In the genomic region with DNA sequence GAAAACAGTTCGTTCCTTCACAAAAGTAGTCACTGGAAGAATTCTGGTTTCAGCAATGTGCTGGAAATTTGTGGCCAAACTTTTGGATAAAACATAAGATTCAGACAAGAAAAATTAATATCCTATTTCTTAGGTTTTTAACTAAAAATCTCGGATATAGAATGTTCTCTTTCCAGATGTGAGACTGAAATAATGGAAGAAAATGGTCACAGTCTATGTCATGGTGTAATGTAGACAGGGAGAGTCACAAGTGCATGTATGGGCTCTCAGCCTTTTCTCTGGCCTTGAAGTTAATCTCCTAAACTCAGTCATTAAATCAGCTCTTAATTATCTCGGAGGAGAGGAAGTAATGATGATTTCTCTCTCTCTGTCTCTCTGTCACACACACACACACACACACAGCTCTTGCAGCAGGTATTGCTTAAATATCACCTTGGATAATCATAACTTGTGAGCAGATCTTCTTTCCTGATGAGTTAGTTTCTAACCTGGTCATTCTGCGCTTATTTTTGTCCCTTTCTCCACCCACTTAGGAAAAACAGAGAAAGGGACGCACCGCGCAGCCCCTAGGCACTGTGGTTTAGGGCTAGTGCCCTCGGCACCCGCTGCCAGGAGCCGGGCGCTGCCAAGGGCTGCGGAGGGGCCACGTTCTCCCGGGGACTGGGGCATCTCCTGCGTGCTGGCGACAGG, we compare ENCODE assay signal across 9 cellular contexts. TPM values are rescaled to one million over a fixed set of nuclear protein-coding genes. Genes with fewer than 3 reads are reported as not detected.
A peak's percentile ranks its signal among the peaks of the same experiment; 100 is the strongest.
DNase-seq lines count a peak whose midpoint lies in the region; ATAC-seq, FAIRE-seq and TF ChIP-seq lines count a peak whose summit lies in the region.
"Had no signal": no experiment of that assay in that cellular context is flagged by ENCODE, and none has a peak within 500 bp of the region (broad histone marks: within the 10 kb centered on the region; RNA-seq: fewer than 3 reads in every experiment).

No MANE protein-coding gene starts in this region.

- H3K4me3 Mint-ChIP-seq in activated T-helper 17 cell treated with anti-CD3 and anti-CD28 coated beads, Interleukin-2, amount 50 U/mL, for 72 hours = peak overlapping the region; percentile 73

- H3K9me3 Mint-ChIP-seq in activated T-helper 17 cell treated with anti-CD3 and anti-CD28 coated beads, Interleukin-2, amount 50 U/mL, for 72 hours = no peaks in the 10 kb centered on the region

- H3K27me3 Mint-ChIP-seq in activated T-helper 17 cell treated with anti-CD3 and anti-CD28 coated beads, Interleukin-2, amount 50 U/mL, for 72 hours = peaks cover 17% of the 10 kb centered on the region

- no peaks in the 10 kb centered on the region for H3K36me3 Mint-ChIP-seq in activated T-helper 17 cell treated with anti-CD3 and anti-CD28 coated beads, Interleukin-2, amount 50 U/mL, for 72 hours (ENCODE audit: low read depth)

- BruUV-seq in A673 (replicated peaks; lab: Mats Ljungman, UMichigan) = no TSS peak

- WGBS in right cardiac atrium = 9% methylated on average over 16 of the region's 16 CpGs
- WGBS in small intestine, 3 donors = 3 to 7% (median 5%) methylated on average over 13 to 16 of the region's 16 CpGs

- H3K4me3 ChIP-seq in A673 (ENCODE audit: low read depth, low read length, poor library complexity, severe bottlenecking) (peak overlapping the region; percentile 55), HAP-1 (peak overlapping the region; percentile 81), right cardiac atrium (ENCODE audit: low read length) (peak overlapping the region; percentile 63), small intestine (ENCODE audit: low read depth in 1 of 2, low read length in 2 of 2) (peak overlapping the region; percentile 78 to 88)

- POLR2A ChIA-PET in A673 (lab: Charles Lee; ENCODE audit: low non-redundant PET) = no interaction called here

- peak; percentile 34 for ATAC-seq in activated T-helper 17 cell treated with anti-CD3 and anti-CD28 coated beads, Interleukin-2, amount 50 U/mL, for 72 hours (replicated peaks)
- ATAC-seq in right cardiac atrium = peak in 1 of 2 donors; percentile 54

- no peak for FAIRE-seq in small intestine (lab: Jason Lieb, UNC)
- FAIRE-seq: GM18507 had no signal

- peak overlapping the region; percentile 67 for H3K27ac Mint-ChIP-seq in activated T-helper 17 cell treated with anti-CD3 and anti-CD28 coated beads, Interleukin-2, amount 50 U/mL, for 72 hours

- no peaks in the 10 kb centered on the region for H3K9me3 ChIP-seq in A673 (ENCODE audit: low read depth, low read length, poor library complexity, severe bottlenecking)
- H3K9me3 ChIP-seq in HAP-1 = no peaks in the 10 kb centered on the region
- no peaks in the 10 kb centered on the region for H3K9me3 ChIP-seq in right cardiac atrium (ENCODE audit: control insufficient read depth, low read length)
- no peaks in the 10 kb centered on the region for H3K9me3 ChIP-seq in small intestine (ENCODE audit: control insufficient read depth, low read depth)

- H3K4me1 Mint-ChIP-seq in activated T-helper 17 cell treated with anti-CD3 and anti-CD28 coated beads, Interleukin-2, amount 50 U/mL, for 72 hours = peaks cover 27% of the 10 kb centered on the region

- CTCF ChIA-PET in A673 (lab: Charles Lee) = no interaction called here

- TF ChIP-seq CTCF in A673 (conservative IDR thresholded peaks at IDR 0.05; ENCODE audit: low read depth, low read length) = no peak

- intact Hi-C loops in A673 (cut with micrococcal nuclease; ENCODE audit: unreplicated experiment) (no loop called here), right cardiac atrium (cut with DNase I) (no loop called here)

- H3K27me3 ChIP-seq in A673 (replicated peaks; ENCODE audit: insufficient read depth, low read depth, low read length, poor library complexity) (peaks cover 26% of the 10 kb centered on the region), HAP-1 (ENCODE audit: low read depth) (no peaks in the 10 kb centered on the region), right cardiac atrium (ENCODE audit: control insufficient read depth, insufficient read depth) (no peaks in the 10 kb centered on the region), small intestine (ENCODE audit: control insufficient read depth in 2 of 2, insufficient read depth in 2 of 2, low read length in 2 of 2) (no peaks in the 10 kb centered on the region)

- no peak for DNase-seq in A673 (ENCODE audit: low spot score)
- DNase-seq in HAP-1 (ENCODE audit: low spot score in 2 of 2) = no peak
- DNase-seq in right cardiac atrium = no peak
- DNase-seq in small intestine = peak; percentile 43
- no peak for DNase-seq in kidney tubule cell (ENCODE audit: low spot score)
- no peak for DNase-seq in GM03348 (ENCODE audit: low spot score)
- no peak for DNase-seq in NCI-H345 (lab: John Stamatoyannopoulos, UW)

- H3K4me1 ChIP-seq in A673 (ENCODE audit: insufficient read depth, low read length, poor library complexity, severe bottlenecking) = no peaks in the 10 kb centered on the region
- peaks cover 4% of the 10 kb centered on the region for H3K4me1 ChIP-seq in HAP-1
- H3K4me1 ChIP-seq in right cardiac atrium (ENCODE audit: control insufficient read depth, insufficient read depth, low read length) = no peaks in the 10 kb centered on the region
- peaks cover 0 to 4% of the 10 kb centered on the region in 2 donors for H3K4me1 ChIP-seq in small intestine (ENCODE audit: control insufficient read depth in 2 of 2, insufficient read depth in 1 of 2, low read depth in 1 of 2, low read length in 1 of 2)

- no peaks in the 10 kb centered on the region for H3K36me3 ChIP-seq in A673 (ENCODE audit: insufficient read depth, low read length, poor library complexity, severe bottlenecking)
- no peaks in the 10 kb centered on the region for H3K36me3 ChIP-seq in HAP-1 (replicated peaks)
- peaks cover 0 to 2% of the 10 kb centered on the region in 2 donors for H3K36me3 ChIP-seq in small intestine (ENCODE audit: control insufficient read depth in 2 of 2, insufficient read depth in 2 of 2, low read length in 2 of 2)

- in situ Hi-C loops in HAP-1 (cut with MboI; ENCODE audit: low sequenced_read_pairs) = no loop called here

- no peak overlapping the region for H3K27ac ChIP-seq in A673 (ENCODE audit: low read depth, low read length, poor library complexity, severe bottlenecking)
- no peak overlapping the region for H3K27ac ChIP-seq in right cardiac atrium (ENCODE audit: low read length)
- peak overlapping the region; percentile 87 to 95 for H3K27ac ChIP-seq in small intestine (ENCODE audit: low read depth in 1 of 2, low read length in 1 of 2)

RNA-seq across cellular contexts. Expression of a gene that starts 0.7 kb away (rescaled TPM):
- total RNA-seq in A673 (2021) (0.69 and 0.92 TPM in 2 replicates), right cardiac atrium (1 to 10 TPM; 1.3 to 5.2 (median 1.8) TPM)
- total RNA-seq in activated T-helper 17 cell treated with anti-CD3 and anti-CD28 coated beads, Interleukin-2, amount 50 U/mL, for 72 hours = 1 to 10 TPM; 2.3 to 8.6 TPM
- polyA plus RNA-seq in right cardiac atrium (0.50 TPM), small intestine (1 to 10 TPM; 1.8 to 9.8 (median 1.9) TPM)

Comparison
In these comparisons a context has a peak if more than half of its experiments do, and no peak if none do; other contexts are left out.
1. H3K27ac ChIP-seq: peak in small intestine (2 of 2); none in A673 (single experiment) and right cardiac atrium (single experiment).
2. Peak in every context shown above with its lines, with median percentiles within 50 percentile points of each other: H3K4me3 ChIP-seq.